Comparison of ENCODE assay signal across 1 cellular context in genomic region chr3:121834734-121835709, GRCh38.
TF ChIP-seq lines count a peak whose summit lies in the region.

Gene EAF2 (plus strand): TSS chr3:121835209. CDS start chr3:121835286, 77 bp downstream.
Gene IQCB1 (minus strand): TSS chr3:121835060. CDS start chr3:121828960, 6,100 bp downstream.

TF ChIP-seq in GM12878, 131 proteins besides CTCF, POLR2A, EP300 and RAD21 (continued from another document):
- TF ChIP-seq USF2 (IDR thresholded peaks at IDR 0.05; ENCODE audit: borderline replicate concordance, low read depth, low read length) (no peak), HCFC1 (IDR thresholded peaks at IDR 0.05; ENCODE audit: low read length) (peak; percentile 31; the same call in 1 of the 2 replicates), RB1 (IDR thresholded peaks at IDR 0.05; ENCODE audit: borderline replicate concordance) (peak; percentile 92; the same call in 1 of the 2 replicates), E4F1 (IDR thresholded peaks at IDR 0.05; ENCODE audit: borderline replicate concordance, partially characterized antibody) (no peak), FOS (IDR thresholded peaks at IDR 0.05; ENCODE audit: borderline replicate concordance, extremely low read depth, insufficient read length) (no peak)
